8 cellular contexts compared by ENCODE assay signal in genomic region chr1:3471356-3472087, GRCh38. TPM values are rescaled to one million over a fixed set of nuclear protein-coding genes. Genes with fewer than 3 reads are reported as not detected.
DNase-seq lines count a peak whose midpoint lies in the region; ATAC-seq and TF ChIP-seq lines count a peak whose summit lies in the region.

No MANE protein-coding gene starts in this region.

- no peaks in the 10 kb centered on the region for H3K9me3 ChIP-seq in iPS-20b (ENCODE audit: insufficient read depth, low read depth, low read length)
- H3K9me3 ChIP-seq in smooth muscle cell (replicated peaks; ENCODE audit: low read depth) = no peaks in the 10 kb centered on the region
- no peaks in the 10 kb centered on the region for H3K9me3 ChIP-seq in OCI-LY7 (ENCODE audit: low read length)

- CTCF ChIA-PET in OCI-LY7 (lab: Charles Lee; ENCODE audit: unreplicated experiment) = interaction anchor here (0.7 kb wide), 1 partner anchor 16 kb away, joined by 6 read pairs; no protein-coding TSS in a partner anchor

- H3K9ac ChIP-seq in iPS-20b (ENCODE audit: low read depth, low read length) (peak overlapping the region; percentile 76), smooth muscle cell (ENCODE audit: low read depth) (peak overlapping the region; percentile 62)

- intact Hi-C loops in OCI-LY7 (cut with micrococcal nuclease; ENCODE audit: unreplicated experiment) = no loop called here

- BruUV-seq in OCI-LY7 (replicated peaks; lab: Mats Ljungman, UMichigan) = no TSS peak

- H3K4me2 ChIP-seq in smooth muscle cell (peak overlapping the region; percentile 61), OCI-LY7 (ENCODE audit: low read length) (no peak overlapping the region)

- no peaks in the 10 kb centered on the region for H3K9me2 ChIP-seq in OCI-LY7 (ENCODE audit: insufficient read depth, low read length)

- no peak overlapping the region for H2AFZ ChIP-seq in smooth muscle cell (ENCODE audit: low read depth)
- H2AFZ ChIP-seq in OCI-LY7 (ENCODE audit: low read length) = no peak overlapping the region

- H3K27ac ChIP-seq in iPS-20b (ENCODE audit: low read length) (peak overlapping the region; percentile 76), smooth muscle cell (ENCODE audit: low read depth) (peak overlapping the region; percentile 78), OCI-LY7 (ENCODE audit: low read depth, low read length, poor library complexity, severe bottlenecking) (no peak overlapping the region)

- H3K36me3 ChIP-seq in iPS-20b (ENCODE audit: insufficient read depth, low read depth, low read length) = peaks cover 22% of the 10 kb centered on the region
- no peaks in the 10 kb centered on the region for H3K36me3 ChIP-seq in smooth muscle cell (ENCODE audit: low read depth)
- no peaks in the 10 kb centered on the region for H3K36me3 ChIP-seq in OCI-LY7 (ENCODE audit: insufficient read depth, low read length)

- peak; percentile 87 for DNase-seq in HK-2 (ENCODE audit: unreplicated experiment)
- DNase-seq in astrocyte of the hippocampus (ENCODE audit: low read depth, low spot score) = peak; percentile 72
- peak; percentile 78 for DNase-seq in smooth muscle cell (lab: John Stamatoyannopoulos, UW; ENCODE audit: unreplicated experiment)
- no peak for DNase-seq in OCI-LY7 (ENCODE audit: low spot score)

- 5% methylated on average over 22 of the region's 25 CpGs for WGBS in smooth muscle cell (ENCODE audit: low lambda C conversion rate)

- peak; percentile 51 for TF ChIP-seq CTCF in smooth muscle cell (IDR thresholded peaks at IDR 0.05; ENCODE audit: borderline replicate concordance, insufficient read depth, poor library complexity, severe bottlenecking)
- no peak for TF ChIP-seq CTCF in OCI-LY7 (conservative IDR thresholded peaks at IDR 0.05; ENCODE audit: low read length)

- H3F3A ChIP-seq in smooth muscle cell (ENCODE audit: low read depth) = peaks cover 10% of the 10 kb centered on the region

- ATAC-seq in GM18519 (IDR thresholded peaks at IDR 0.05; ENCODE audit: low FRiP score, unreplicated experiment) = no peak
- no peak for ATAC-seq in HG02678 (IDR thresholded peaks at IDR 0.05; ENCODE audit: unreplicated experiment)
- no peak for ATAC-seq in GM21825 (IDR thresholded peaks at IDR 0.05; ENCODE audit: unreplicated experiment)

- H4K20me1 ChIP-seq in smooth muscle cell (ENCODE audit: low read depth) = no peaks in the 10 kb centered on the region
- H4K20me1 ChIP-seq in OCI-LY7 (ENCODE audit: insufficient read depth, low read length) = no peaks in the 10 kb centered on the region

- POLR2A ChIA-PET in OCI-LY7 (lab: Charles Lee) = no interaction called here

- H3K79me2 ChIP-seq in smooth muscle cell (ENCODE audit: low read depth) (no peaks in the 10 kb centered on the region), OCI-LY7 (ENCODE audit: insufficient read depth, low read depth, low read length) (no peaks in the 10 kb centered on the region)

- peaks cover 5% of the 10 kb centered on the region; the same call in 1 of the 2 replicates for H3K4me1 ChIP-seq in iPS-20b (ENCODE audit: insufficient read depth, low read length)
- H3K4me1 ChIP-seq in smooth muscle cell (ENCODE audit: low read depth) = peaks cover 15% of the 10 kb centered on the region
- no peaks in the 10 kb centered on the region for H3K4me1 ChIP-seq in OCI-LY7 (ENCODE audit: insufficient read depth, low read length, poor library complexity, severe bottlenecking)

- no peaks in the 10 kb centered on the region for H3K27me3 ChIP-seq in iPS-20b (ENCODE audit: insufficient read depth, low read length)
- no peaks in the 10 kb centered on the region for H3K27me3 ChIP-seq in smooth muscle cell (ENCODE audit: low read depth)

- H3K4me3 ChIP-seq in iPS-20b (ENCODE audit: low read length) (no peak overlapping the region), smooth muscle cell (no peak overlapping the region), OCI-LY7 (ENCODE audit: low read depth, low read length, poor library complexity, severe bottlenecking) (no peak overlapping the region)

RNA-seq across cellular contexts. Expression of gene ARHGEF16, which starts 17.1 kb away (rescaled TPM):
- total RNA-seq in smooth muscle cell = 5.0 and 6.9 TPM in 2 replicates
- polyA plus RNA-seq in smooth muscle cell = 4.6 and 9.6 TPM in 2 replicates
- not detected in 2 replicates for total RNA-seq in OCI-LY7 (2014; rRNA removed; shearing (Covaris generic))
- total RNA-seq in OCI-LY7 (2022) = not detected in 2 replicates
